Comparison of ENCODE assay signal across 8 cellular contexts in the genomic region with DNA sequence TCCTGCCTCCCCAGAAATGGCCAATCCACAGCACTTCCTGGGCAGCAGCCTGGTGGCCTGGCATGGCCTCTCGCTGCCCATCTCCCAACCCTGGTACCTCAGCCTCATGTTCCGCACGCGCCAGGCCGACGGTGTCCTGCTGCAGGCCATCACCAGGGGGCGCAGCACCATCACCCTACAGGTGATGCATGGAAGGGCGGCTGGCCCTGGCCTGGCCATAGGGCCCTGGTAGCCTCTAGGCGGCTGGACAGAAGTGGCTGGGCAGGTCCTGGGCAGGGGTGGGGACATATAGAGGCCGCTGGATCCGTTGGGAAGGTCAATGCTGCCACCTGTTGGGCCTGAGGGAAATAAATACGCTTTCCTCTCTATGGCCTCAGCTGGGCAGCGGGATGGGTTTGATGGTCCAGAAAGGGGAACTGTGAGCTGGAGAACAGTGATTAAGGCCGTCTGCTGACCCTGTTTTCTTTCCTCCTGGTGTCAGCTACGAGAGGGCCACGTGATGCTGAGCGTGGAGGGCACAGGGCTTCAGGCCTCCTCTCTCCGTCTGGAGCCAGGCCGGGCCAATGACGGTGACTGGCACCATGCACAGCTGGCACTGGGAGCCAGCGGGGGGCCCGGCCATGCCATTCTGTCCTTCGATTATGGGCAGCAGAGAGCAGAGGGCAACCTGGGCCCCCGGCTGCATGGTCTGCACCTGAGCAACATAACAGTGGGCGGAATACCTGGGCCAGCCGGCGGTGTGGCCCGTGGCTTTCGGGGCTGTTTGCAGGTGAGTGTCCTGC. TPM values are rescaled to one million over a fixed set of nuclear protein-coding genes. Genes with fewer than 3 reads are reported as not detected.
DNase-seq lines count a peak whose midpoint lies in the region; ATAC-seq and TF ChIP-seq lines count a peak whose summit lies in the region.

No MANE protein-coding gene starts in this region.

- no peak overlapping the region for H3K4me3 ChIP-seq in NB4 (ENCODE audit: low read depth, low read length)
- H3K4me3 ChIP-seq in cardiac fibroblast (replicated peaks in 1 of 2; ENCODE audit: low read depth in 2 of 2, low read length in 2 of 2), result no peak overlapping the region
- H3K4me3 ChIP-seq in kidney epithelial cell (ENCODE audit: low read depth, low read length), result no peak overlapping the region

- ATAC-seq in GM21723 (IDR thresholded peaks at IDR 0.05; ENCODE audit: unreplicated experiment), result peak; percentile 65

- no peak for TF ChIP-seq POLR2A in NB4 (IDR thresholded peaks at IDR 0.05; ENCODE audit: extremely low read depth, insufficient read length)

- H3K36me3 ChIP-seq in kidney epithelial cell (ENCODE audit: control insufficient read depth, insufficient read depth, low read length), result peaks cover 3% of the 10 kb centered on the region

- peak; percentile 89 for TF ChIP-seq CTCF in NB4 (IDR thresholded peaks at IDR 0.05; ENCODE audit: low read depth, low read length)
- peak; percentile 99 for TF ChIP-seq CTCF in cardiac fibroblast (IDR thresholded peaks at IDR 0.05; ENCODE audit: low read depth, low read length)
- TF ChIP-seq CTCF in kidney epithelial cell (IDR thresholded peaks at IDR 0.05; ENCODE audit: insufficient read depth, low read length, poor library complexity, severe bottlenecking), result peak; percentile 100

- DNase-seq in DMS114 treated with DMSO at 0.1 percent for 48 hours (lab: John Stamatoyannopoulos, UW; ENCODE audit: unreplicated experiment) (peak; percentile 54), NB4 (ENCODE audit: low read depth) (peak; percentile 65), cardiac fibroblast (ENCODE audit: low read depth in 2 of 2) (peak; percentile 87 to 89), kidney epithelial cell (ENCODE audit: low read depth) (peak; percentile 61)
- DNase-seq in activated CD4-positive, CD25-positive, alpha-beta regulatory T cell treated with anti-CD3 and anti-CD28 coated beads, Interleukin-2, amount 50 U/mL, for 72 hours, result peak; percentile 86
- peak; percentile 85 to 89 for DNase-seq in stimulated activated CD4-positive, alpha-beta T cell treated with anti-CD3 and anti-CD28 coated beads, Interleukin-2, amount 100 ng/mL, for 24 hours
- DNase-seq in NK-92 treated with Interleukin-12 subunit alpha and Interleukin-12 subunit beta, amount 100 ng/mL, for 24 hours (lab: John Stamatoyannopoulos, UW), result no peak

- H3K27me3 ChIP-seq in kidney epithelial cell (ENCODE audit: control insufficient read depth, insufficient read depth, low read length), result no peaks in the 10 kb centered on the region

RNA-seq across cellular contexts. Expression of a gene that starts 14.4 kb away (rescaled TPM):
- total RNA-seq in kidney epithelial cell, result 18.1 and 19.4 TPM in 2 replicates

RNA-seq across cellular contexts. Expression of a gene that starts 19.2 kb away (rescaled TPM):
- total RNA-seq in kidney epithelial cell, result 5.5 and 8.2 TPM in 2 replicates

RNA-seq across cellular contexts. Expression of a gene that starts 43.0 kb away (rescaled TPM):
- total RNA-seq in kidney epithelial cell, result not detected in 2 replicates

RNA-seq across cellular contexts. Expression of a gene that starts 50.1 kb away (rescaled TPM):
- total RNA-seq in kidney epithelial cell, result 367 and 411 TPM in 2 replicates
